Comparison of ENCODE assay signal across 1 cellular context in genomic region chr10:32326119-32326518, GRCh38.
TF ChIP-seq lines count a peak whose summit lies in the region.

No MANE protein-coding gene starts in this region.

TF ChIP-seq in WTC11, 78 proteins besides CTCF, POLR2A, EP300 and RAD21 (continued from another document):
- TF ChIP-seq ERG (CRISPR knock-in tag; IDR thresholded peaks at IDR 0.05): no peak
- no peak for TF ChIP-seq PREB (CRISPR knock-in tag; IDR thresholded peaks at IDR 0.05; ENCODE audit: borderline replicate concordance)
- no peak for TF ChIP-seq MLX (CRISPR knock-in tag; IDR thresholded peaks at IDR 0.05)
- no peak for TF ChIP-seq NFE2L1 (CRISPR knock-in tag; IDR thresholded peaks at IDR 0.05)
- TF ChIP-seq ZBTB43 (CRISPR knock-in tag; IDR thresholded peaks at IDR 0.05): no peak
- TF ChIP-seq TP53 (CRISPR knock-in tag; IDR thresholded peaks at IDR 0.05): no peak
- no peak for TF ChIP-seq SMAD3 (CRISPR knock-in tag; IDR thresholded peaks at IDR 0.05; ENCODE audit: borderline replicate concordance)
